Comparison of ENCODE assay signal across 1 cellular context in the genomic region with DNA sequence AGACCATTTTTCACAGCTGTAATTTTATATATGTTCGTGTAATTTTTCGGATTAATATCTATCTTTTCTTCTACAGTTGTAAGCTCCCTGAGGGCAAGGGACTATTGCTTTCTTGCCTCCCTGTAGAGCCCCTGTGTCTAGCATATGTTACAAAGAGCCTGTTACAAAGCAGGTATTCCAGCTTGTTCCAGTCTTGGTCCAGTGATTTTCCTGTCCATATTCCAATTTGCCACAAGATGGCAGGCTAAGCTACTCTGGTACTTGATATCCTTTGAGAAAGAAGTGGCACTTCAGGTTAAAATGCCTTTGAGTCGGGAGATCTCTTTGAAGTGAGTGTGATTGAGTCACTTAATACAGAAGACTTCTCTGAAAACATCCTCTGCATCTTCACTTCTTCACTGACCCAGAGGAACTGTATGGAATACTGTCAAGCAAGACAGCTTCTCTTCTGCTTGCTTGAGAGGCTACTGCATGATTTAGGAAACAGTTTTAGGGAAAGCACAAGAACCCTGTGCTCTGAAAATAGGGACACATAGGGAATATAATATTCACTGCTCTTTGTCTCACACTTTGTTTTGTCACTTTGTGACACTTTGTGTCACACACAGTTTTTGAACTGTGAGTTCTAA.
TF ChIP-seq lines count a peak whose summit lies in the region.

No MANE protein-coding gene starts in this region.

TF ChIP-seq in K562, 482 proteins besides CTCF, POLR2A, EP300 and RAD21 (continued from another document):
- TF ChIP-seq PRDM10 (IDR thresholded peaks at IDR 0.05; ENCODE audit: partially characterized antibody) (no peak), HNRNPL (IDR thresholded peaks at IDR 0.05; ENCODE audit: low read depth, low read length) (no peak), NRF1 (conservative IDR thresholded peaks at IDR 0.05 in 1 of 2, IDR thresholded peaks at IDR 0.05 in 1 of 2) (no peak)
- TF ChIP-seq, protein P1, sequence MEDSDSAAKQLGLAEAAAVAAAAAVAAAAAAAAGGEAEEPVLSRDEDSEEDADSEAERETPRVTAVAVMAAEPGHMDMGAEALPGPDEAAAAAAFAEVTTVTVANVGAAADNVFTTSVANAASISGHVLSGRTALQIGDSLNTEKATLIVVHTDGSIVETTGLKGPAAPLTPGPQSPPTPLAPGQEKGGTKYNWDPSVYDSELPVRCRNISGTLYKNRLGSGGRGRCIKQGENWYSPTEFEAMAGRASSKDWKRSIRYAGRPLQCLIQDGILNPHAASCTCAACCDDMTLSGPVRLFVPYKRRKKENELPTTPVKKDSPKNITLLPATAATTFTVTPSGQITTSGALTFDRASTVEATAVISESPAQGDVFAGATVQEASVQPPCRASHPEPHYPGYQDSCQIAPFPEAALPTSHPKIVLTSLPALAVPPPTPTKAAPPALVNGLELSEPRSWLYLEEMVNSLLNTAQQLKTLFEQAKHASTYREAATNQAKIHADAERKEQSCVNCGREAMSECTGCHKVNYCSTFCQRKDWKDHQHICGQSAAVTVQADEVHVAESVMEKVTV (CRISPR knock-in tag; IDR thresholded peaks at IDR 0.05), result peak; percentile 60
